1 cellular context compared by ENCODE assay signal in the genomic region with DNA sequence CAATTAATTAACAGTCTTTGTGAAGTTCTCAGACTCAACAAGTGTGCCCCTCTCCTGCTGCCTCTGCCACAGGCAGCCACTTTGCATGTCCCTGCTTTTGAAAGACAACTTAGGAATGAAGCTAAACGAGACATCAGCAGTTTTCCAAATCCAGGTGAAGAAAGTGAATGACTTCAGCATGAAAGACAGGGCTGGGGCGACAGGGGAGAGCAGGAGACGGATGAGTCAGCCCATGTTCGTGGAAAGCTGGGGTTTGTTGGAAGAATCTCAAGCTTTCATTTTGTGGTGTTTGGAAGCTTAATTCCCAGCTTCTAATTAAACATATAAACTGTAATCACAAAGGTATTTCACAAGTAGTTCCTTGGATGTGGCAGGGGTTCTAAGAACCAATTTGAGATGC.
TF ChIP-seq lines count a peak whose summit lies in the region.

No MANE protein-coding gene starts in this region.

TF ChIP-seq in GM23338, 12 proteins besides CTCF, POLR2A, EP300 and RAD21 (continued from another document):
- TF ChIP-seq ZNF462 (CRISPR knock-in tag; IDR thresholded peaks at IDR 0.05), result no peak; the same call in 1 of the 2 replicates
- no peak for TF ChIP-seq EZH2 (IDR thresholded peaks at IDR 0.05; ENCODE audit: low read depth, unreplicated experiment)
- TF ChIP-seq STAT1 (IDR thresholded peaks at IDR 0.05; ENCODE audit: unreplicated experiment), result no peak
- TF ChIP-seq JUNB (IDR thresholded peaks at IDR 0.05; ENCODE audit: unreplicated experiment), result no peak
